21 cellular contexts compared by ENCODE assay signal in the genomic region with DNA sequence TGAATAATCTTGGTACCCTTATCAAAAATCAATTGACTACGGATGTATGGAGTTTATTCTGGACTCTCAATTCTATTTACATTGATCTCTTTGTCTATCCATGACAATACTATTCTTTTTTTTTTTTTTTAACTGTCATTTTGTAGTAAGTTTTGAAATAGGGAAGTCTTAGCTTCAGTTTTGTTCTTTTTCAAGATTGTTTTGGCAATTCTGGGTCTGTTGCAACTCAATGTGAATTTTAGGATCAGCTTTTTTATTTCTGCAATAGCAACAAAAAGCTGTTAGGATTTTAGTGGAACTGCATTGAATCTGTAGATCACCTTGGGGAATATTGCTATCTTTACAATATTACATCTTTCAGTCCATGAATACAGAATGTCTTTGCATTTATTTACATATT. TPM values are rescaled to one million over a fixed set of nuclear protein-coding genes. Genes with fewer than 3 reads are reported as not detected.
"Had no signal": no experiment of that assay in that cellular context is flagged by ENCODE, and none has a peak within 500 bp of the region (broad histone marks: within the 10 kb centered on the region; RNA-seq: fewer than 3 reads in every experiment).

No MANE protein-coding gene starts in this region.

- H3K9me3 ChIP-seq: lower lobe of right lung, psoas muscle, right lobe of liver had no signal

- H3K27ac Mint-ChIP-seq: activated CD4-positive, alpha-beta memory T cell treated with anti-CD3 and anti-CD28 coated beads, Interleukin-2, amount 10 ng/mL, durations not matched to agents 7 days and 5 days; activated T-cell treated with anti-CD3 and anti-CD28 coated beads, Interleukin-2, amount 50 U/mL, for 24 hours; stimulated activated naive CD8-positive, alpha-beta T cell treated with anti-CD3 and anti-CD28 coated beads, Interleukin-15, Interleukin-2, amounts not matched to agents 100 ng/mL and 50 ng/mL, for 24 hours; type B pancreatic cell had no signal

- H3K9me3 Mint-ChIP-seq: activated T-cell treated with anti-CD3 and anti-CD28 coated beads, Interleukin-2, amount 50 U/mL, for 24 hours; stimulated activated naive CD8-positive, alpha-beta T cell treated with anti-CD3 and anti-CD28 coated beads, Interleukin-15, Interleukin-2, amounts not matched to agents 100 ng/mL and 50 ng/mL, for 24 hours; type B pancreatic cell had no signal

- H3K36me3 ChIP-seq: lower lobe of right lung, right lobe of liver had no signal

- DNase-seq: activated CD4-positive, alpha-beta memory T cell treated with anti-CD3 and anti-CD28 coated beads, Interleukin-2, amount 10 ng/mL, durations not matched to agents 7 days and 5 days; activated naive CD4-positive, alpha-beta T cell treated with anti-CD3 and anti-CD28 coated beads, Interleukin-2, amount 50 U/mL, for 16 hours; activated T-cell treated with anti-CD3 and anti-CD28 coated beads, Interleukin-2, amount 50 U/mL, for 24 hours; erythroblast; left colon; lower lobe of right lung; midbrain; psoas muscle; right lobe of liver; stimulated activated CD4-positive, alpha-beta T cell treated with anti-CD3 and anti-CD28 coated beads, Interleukin-4, amount 100 ng/mL, for 4 hours; stimulated activated CD8-positive, alpha-beta memory T cell treated with anti-CD3 and anti-CD28 coated beads, Interleukin-4, amount 100 ng/mL, for 48 hours had no signal

- H3K4me1 ChIP-seq: psoas muscle, right lobe of liver had no signal

- H3K27me3 ChIP-seq: right lobe of liver had no signal

- H3K36me3 Mint-ChIP-seq: type B pancreatic cell had no signal

- H3K4me3 Mint-ChIP-seq: activated CD4-positive, alpha-beta memory T cell treated with anti-CD3 and anti-CD28 coated beads, Interleukin-2, amount 10 ng/mL, durations not matched to agents 7 days and 5 days; activated T-cell treated with anti-CD3 and anti-CD28 coated beads, Interleukin-2, amount 50 U/mL, for 24 hours; neural crest cell; stimulated activated naive CD8-positive, alpha-beta T cell treated with anti-CD3 and anti-CD28 coated beads, Interleukin-15, Interleukin-2, amounts not matched to agents 100 ng/mL and 50 ng/mL, for 24 hours; type B pancreatic cell had no signal

- H3K27me3 Mint-ChIP-seq: activated CD4-positive, alpha-beta memory T cell treated with anti-CD3 and anti-CD28 coated beads, Interleukin-2, amount 10 ng/mL, durations not matched to agents 7 days and 5 days; activated T-cell treated with anti-CD3 and anti-CD28 coated beads, Interleukin-2, amount 50 U/mL, for 24 hours; stimulated activated naive CD8-positive, alpha-beta T cell treated with anti-CD3 and anti-CD28 coated beads, Interleukin-15, Interleukin-2, amounts not matched to agents 100 ng/mL and 50 ng/mL, for 24 hours; type B pancreatic cell had no signal

- H3K27ac ChIP-seq: lower lobe of right lung, psoas muscle, right lobe of liver had no signal

- ATAC-seq: activated CD4-positive, CD25-positive, alpha-beta regulatory T cell treated with anti-CD3 and anti-CD28 coated beads, Interleukin-2, amount 50 U/mL, for 24 hours; left colon; lower lobe of right lung; psoas muscle; right lobe of liver had no signal

- H3K4me3 ChIP-seq: lower lobe of right lung, psoas muscle, right lobe of liver, smooth muscle cell had no signal

RNA-seq across cellular contexts. Expression of gene BTLA, which starts 21.4 kb away (rescaled TPM):
- total RNA-seq: astrocyte, bronchial epithelial cell, dermis microvascular lymphatic vessel endothelial cell, myocyte, neural crest cell, osteocyte, smooth muscle cell had no signal
- polyA plus RNA-seq: smooth muscle cell had no signal
